In genomic region chr5:3400659-3401058, GRCh38 we compare ENCODE assay signal across 29 cellular contexts.
"Had no signal": no experiment of that assay in that cellular context is flagged by ENCODE, and none has a peak within 500 bp of the region (broad histone marks: within the 10 kb centered on the region; RNA-seq: fewer than 3 reads in every experiment).

No MANE protein-coding gene starts in this region.

- ATAC-seq: activated CD4-positive, alpha-beta T cell treated with anti-CD3 and anti-CD28 coated beads for 36 hours; activated CD8-positive, alpha-beta memory T cell treated with anti-CD3 and anti-CD28 coated beads, Interleukin-2, amount 10 ng/mL, durations not matched to agents 7 days and 5 days; activated CD8-positive, alpha-beta T cell treated with anti-CD3 and anti-CD28 coated beads, Interleukin-2, amount 10 ng/mL, durations not matched to agents 7 days and 5 days; activated naive CD8-positive, alpha-beta T cell treated with anti-CD3 and anti-CD28 coated beads, Interleukin-2, amount 50 U/mL, for 24 hours; body of pancreas; esophagus mucosa; heart left ventricle had no signal

- H3K4me1 ChIP-seq: adrenal gland, body of pancreas had no signal

- H3K9me3 ChIP-seq: adrenal gland had no signal

- DNase-seq: activated CD4-positive, alpha-beta memory T cell treated with anti-CD3 and anti-CD28 coated beads for 36 hours; activated CD4-positive, alpha-beta T cell treated with anti-CD3 and anti-CD28 coated beads for 36 hours; activated CD4-positive, alpha-beta T cell treated with anti-CD3 and anti-CD28 coated beads, Interleukin-2, amount 10 ng/mL, durations not matched to agents 24 days and 14 days; activated CD4-positive, CD25-positive, alpha-beta regulatory T cell; activated CD4-positive, CD25-positive, alpha-beta regulatory T cell treated with anti-CD3 and anti-CD28 coated beads, Interleukin-2, amount 50 U/mL, for 72 hours; activated CD8-positive, alpha-beta memory T cell treated with anti-CD3 and anti-CD28 coated beads, Interleukin-2, amount 10 ng/mL, durations not matched to agents 7 days and 5 days; activated CD8-positive, alpha-beta memory T cell treated with anti-CD3 and anti-CD28 coated beads, Interleukin-2, amount 50 U/mL, for 4 hours; activated CD8-positive, alpha-beta T cell treated with anti-CD3 and anti-CD28 coated beads, Interleukin-2, amount 10 ng/mL, durations not matched to agents 7 days and 5 days; activated effector memory CD4-positive, alpha-beta T cell treated with anti-CD3 and anti-CD28 coated beads, Interleukin-2, amount 50 U/mL, for 16 hours; activated naive CD4-positive, alpha-beta T cell treated with anti-CD3 and anti-CD28 coated beads for 36 hours; activated naive CD8-positive, alpha-beta T cell treated with anti-CD3 and anti-CD28 coated beads for 36 hours; activated naive CD8-positive, alpha-beta T cell treated with anti-CD3 and anti-CD28 coated beads, Interleukin-2, amount 50 U/mL, for 24 hours; activated T-cell treated with anti-CD3 and anti-CD28 coated beads, Interleukin-2, amount 50 U/mL, for 1 hour; activated T-cell treated with anti-CD3 and anti-CD28 coated beads, Interleukin-2, amount 50 U/mL, for 48 hours; adrenal gland; amygdala; aorta; body of pancreas; caudate nucleus; effector CD8-positive, alpha-beta T cell; foreskin fibroblast; glutamatergic neuron; heart left ventricle; T-helper 2 cell had no signal

- FAIRE-seq: colon, endometrium, endothelial cell of umbilical vein, frontal cortex had no signal

- H3K27ac ChIP-seq: adrenal gland, body of pancreas, heart left ventricle had no signal

- H3K36me3 ChIP-seq: adrenal gland, heart left ventricle had no signal

- H3K4me3 ChIP-seq: adrenal gland, body of pancreas, heart left ventricle had no signal

- H3K27me3 ChIP-seq: adrenal gland, body of pancreas, heart left ventricle had no signal
